ENCODE assay signal across 8 cellular contexts in the genomic region with DNA sequence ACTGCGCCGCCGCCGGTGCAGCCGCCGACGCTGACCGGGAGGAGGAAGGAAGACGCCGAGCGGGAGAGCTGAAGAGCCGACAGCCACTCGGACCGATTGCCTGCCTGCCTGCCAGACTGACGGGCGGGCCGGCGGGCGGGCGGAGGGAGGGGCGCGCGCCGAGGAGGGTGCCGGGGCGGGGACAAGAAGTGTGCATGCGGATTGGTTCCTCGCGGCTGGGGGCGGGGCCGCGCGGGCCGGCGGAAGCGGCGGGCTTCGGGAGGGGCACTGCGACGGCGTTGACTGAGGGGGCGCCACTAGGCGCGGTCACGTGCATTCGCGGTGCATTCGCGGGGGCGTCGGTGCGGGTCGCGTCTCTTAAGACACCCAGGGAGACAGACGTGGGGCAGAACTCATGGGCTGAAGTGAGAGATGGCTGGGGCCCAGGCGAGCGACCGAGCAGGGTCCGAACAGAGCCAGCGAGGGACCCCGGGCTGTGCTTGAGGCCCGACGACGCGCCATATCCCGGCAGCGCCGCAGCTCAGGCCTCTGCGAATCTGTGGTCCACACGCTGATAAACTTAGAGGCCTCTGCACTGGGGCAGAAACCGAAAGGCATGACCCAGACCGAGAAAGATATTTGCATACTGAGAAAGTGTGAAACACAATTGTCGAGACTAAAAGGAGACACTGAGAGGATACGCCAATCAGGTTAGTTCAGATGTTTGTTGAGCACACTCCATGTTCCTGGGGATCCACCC. TPM values are rescaled to one million over a fixed set of nuclear protein-coding genes. Genes with fewer than 3 reads are reported as not detected.
A peak's percentile ranks its signal among the peaks of the same experiment; 100 is the strongest.
DNase-seq lines count a peak whose midpoint lies in the region; ATAC-seq and TF ChIP-seq lines count a peak whose summit lies in the region.

Gene MAPK1, minus strand, starts transcription at position 118 of the 739 bp plus-strand sequence. CDS start 205 bp downstream, outside the sequence.

- peak within 1 kb of the TSS; percentile 96 for H3K27ac Mint-ChIP-seq in chondrocyte (ENCODE audit: unreplicated experiment)

- peaks cover 48% of the 10 kb centered on the region for H3K4me1 Mint-ChIP-seq in chondrocyte (ENCODE audit: low read depth)

- H3K27me3 Mint-ChIP-seq in chondrocyte (ENCODE audit: low read depth), result no peaks in the 10 kb centered on the region

- DNase-seq in AG09319 (ENCODE audit: extremely low read depth, low read depth) (peak; percentile 61), NCI-H446 (lab: John Stamatoyannopoulos, UW) (peak; percentile 88 to 92), chondrocyte (ENCODE audit: low spot score) (peak; percentile 97), kidney tubule cell (ENCODE audit: low spot score) (peak; percentile 90)
- peak; percentile 92 to 94 for DNase-seq in activated CD4-positive, alpha-beta T cell treated with anti-CD3 and anti-CD28 coated beads for 24 hours (ENCODE audit: low read depth in 2 of 2)
- peak; percentile 80 to 95 (median 87) for DNase-seq in stimulated activated CD4-positive, alpha-beta T cell treated with anti-CD3 and anti-CD28 coated beads, Interleukin-1b, Interleukin-23, amount 100 ng/mL, for 24 hours (ENCODE audit: low read depth in 4 of 4, low spot score in 1 of 4)

- TF ChIP-seq CTCF in AG09319 (IDR thresholded peaks at IDR 0.05; ENCODE audit: low read depth, low read length) (no peak; the same call in none of the 2 replicates), chondrocyte (IDR thresholded peaks at IDR 0.05) (peak; percentile 75)

- H3K36me3 Mint-ChIP-seq in chondrocyte (ENCODE audit: low read depth), result peaks cover 2% of the 10 kb centered on the region

- H3K9me3 Mint-ChIP-seq in chondrocyte (ENCODE audit: low read depth), result no peaks in the 10 kb centered on the region

- peak within 1 kb of the TSS; percentile 91 for H3K4me3 Mint-ChIP-seq in chondrocyte (ENCODE audit: unreplicated experiment)

- ATAC-seq in GM18909 (IDR thresholded peaks at IDR 0.05; ENCODE audit: poor library complexity, unreplicated experiment) (peak; percentile 81), HG03175 (IDR thresholded peaks at IDR 0.05; ENCODE audit: unreplicated experiment) (peak; percentile 86)

RNA-seq across cellular contexts. Expression of gene MAPK1, which starts in this region (rescaled TPM):
- total RNA-seq in chondrocyte, result 139 to 157 TPM (median 156 TPM) in 3 replicates

Comparison
In these comparisons a context has a peak if more than half of its experiments do, and no peak if none do; other contexts are left out.
1. Peak in every context shown above with its lines: DNase-seq and ATAC-seq.